ENCODE assay signal across 16 cellular contexts in the genomic region with DNA sequence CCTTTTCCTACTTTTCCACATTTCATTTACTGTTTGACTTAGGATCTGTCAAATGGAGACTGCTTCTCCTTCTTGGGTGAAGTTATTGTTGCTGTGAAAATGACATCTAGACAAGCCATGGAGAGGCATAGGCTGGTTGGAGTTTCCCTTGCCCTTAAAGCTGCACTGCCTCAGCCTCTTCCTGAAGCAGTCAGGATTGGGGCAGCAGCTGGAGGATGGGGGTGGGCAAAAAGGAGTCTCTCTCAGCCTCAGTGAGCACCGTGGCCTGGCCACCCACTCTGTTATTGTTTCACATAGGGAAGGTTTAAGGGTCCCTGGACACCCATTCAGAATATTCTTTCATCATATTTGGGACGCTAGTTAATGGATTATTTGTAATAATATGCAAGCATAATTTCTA. TPM values are rescaled to one million over a fixed set of nuclear protein-coding genes. Genes with fewer than 3 reads are reported as not detected.
DNase-seq lines count a peak whose midpoint lies in the region; ATAC-seq, FAIRE-seq and TF ChIP-seq lines count a peak whose summit lies in the region.
"Had no signal": no experiment of that assay in that cellular context is flagged by ENCODE, and none has a peak within 500 bp of the region (broad histone marks: within the 10 kb centered on the region; RNA-seq: fewer than 3 reads in every experiment).

No MANE protein-coding gene starts in this region.

- H2BK120ac ChIP-seq in H1 (replicated peaks; ENCODE audit: low read depth, low read length), result no peak overlapping the region

- no peak overlapping the region for H3K27ac ChIP-seq in SJCRH30
- no peak overlapping the region for H3K27ac ChIP-seq in H1 (ENCODE audit: low read depth, low read length)
- H3K27ac ChIP-seq in smooth muscle cell (ENCODE audit: low read depth), result peak overlapping the region; percentile 16
- H3K27ac ChIP-seq: A549, prostate gland had no signal

- intact Hi-C loops in activated CD4-positive, alpha-beta T cell treated with anti-CD3 and anti-CD28 coated beads for 36 hours (cut with DNase I, micrococcal nuclease), result no loop called here

- H3K14ac ChIP-seq in H1 (ENCODE audit: insufficient read length), result no peak overlapping the region

- H2BK5ac ChIP-seq in H1 (ENCODE audit: low read depth, low read length), result peak overlapping the region; percentile 63; the same call in 1 of the 2 replicates

- no peak overlapping the region for H3K4me3 Mint-ChIP-seq in activated CD4-positive, alpha-beta T cell treated with anti-CD3 and anti-CD28 coated beads for 36 hours

- no peak overlapping the region for H2BK15ac ChIP-seq in H1 (ENCODE audit: low read length)

- H3K23ac ChIP-seq in H1 (ENCODE audit: insufficient read length), result no peak overlapping the region

- H3K23me2 ChIP-seq in H1 (ENCODE audit: low read depth, low read length), result 0 out of 2 replicates have a peak, but pooled peaks cover 2% of the 10 kb centered on the region

- H3K36me3 Mint-ChIP-seq in activated CD4-positive, alpha-beta T cell treated with anti-CD3 and anti-CD28 coated beads for 36 hours (ENCODE audit: low read depth), result no peaks in the 10 kb centered on the region

- H3K4ac ChIP-seq in H1 (replicated peaks; ENCODE audit: insufficient read length, low read depth, low read length), result peak overlapping the region; percentile 23

- H3K27me3 ChIP-seq in SJCRH30 (no peaks in the 10 kb centered on the region), H1 (replicated peaks in 1 of 4; ENCODE audit: control insufficient read depth in 3 of 4, extremely low read depth in 1 of 4, insufficient read depth in 3 of 4, low read length in 3 of 4) (no peaks in the 10 kb centered on the region), smooth muscle cell (ENCODE audit: low read depth) (no peaks in the 10 kb centered on the region)

- H4K20me1 ChIP-seq in H1 (replicated peaks in 1 of 2; ENCODE audit: control insufficient read depth in 1 of 2, insufficient read depth in 2 of 2, low read length in 2 of 2), result no peaks in the 10 kb centered on the region
- H4K20me1 ChIP-seq in smooth muscle cell (ENCODE audit: low read depth), result no peaks in the 10 kb centered on the region

- no peak overlapping the region for H4K91ac ChIP-seq in H1 (replicated peaks; ENCODE audit: insufficient read length, low read length)

- H3K4me2 ChIP-seq in H1 (ENCODE audit: insufficient read depth in 1 of 2, low read depth in 2 of 2, low read length in 2 of 2) (peak overlapping the region in 1 of 2 experiments; percentile 59; a peak in 1 of 4 replicates), smooth muscle cell (no peak overlapping the region)
- H3K4me2 ChIP-seq: A549 had no signal

- no peaks in the 10 kb centered on the region for H3K79me1 ChIP-seq in H1 (ENCODE audit: low read depth, low read length)

- no peak for TF ChIP-seq EP300 in H1 (IDR thresholded peaks at IDR 0.05; ENCODE audit: borderline replicate concordance in 1 of 2, low read depth in 2 of 2, low read length in 2 of 2)

- no peak overlapping the region for H3K18ac ChIP-seq in H1 (ENCODE audit: extremely low read depth, low read length)

- H2BK20ac ChIP-seq in H1 (ENCODE audit: low read length), result no peak overlapping the region

- H3K79me2 ChIP-seq in H1 (ENCODE audit: control insufficient read depth in 1 of 2, insufficient read depth in 2 of 2, low read length in 2 of 2), result no peaks in the 10 kb centered on the region
- no peaks in the 10 kb centered on the region for H3K79me2 ChIP-seq in smooth muscle cell (ENCODE audit: low read depth)

- peaks cover 24% of the 10 kb centered on the region for H3K4me1 Mint-ChIP-seq in activated CD4-positive, alpha-beta T cell treated with anti-CD3 and anti-CD28 coated beads for 36 hours

- no peak for FAIRE-seq in H1 (lab: Jason Lieb, UNC)
- FAIRE-seq: A549, GM18507 had no signal

- H3K4me3 ChIP-seq in SJCRH30 (peak overlapping the region; percentile 13), H1 (ENCODE audit: extremely low read depth in 1 of 4, insufficient read depth in 2 of 4, low read depth in 3 of 4, low read length in 4 of 4) (no peak overlapping the region), smooth muscle cell (no peak overlapping the region)
- H3K4me3 ChIP-seq: A549, prostate gland had no signal

- no peak for DNase-seq in activated CD4-positive, alpha-beta T cell treated with anti-CD3 and anti-CD28 coated beads for 36 hours
- no peak for DNase-seq in activated CD4-positive, alpha-beta T cell treated with anti-CD3 and anti-CD28 coated beads for 4 hours
- DNase-seq in SJCRH30, result peak; percentile 32 to 50
- peak in 1 of 2 experiments; percentile 41 for DNase-seq in H1 (ENCODE audit: low read depth in 1 of 2, low spot score in 2 of 2)
- DNase-seq in smooth muscle cell (lab: John Stamatoyannopoulos, UW; ENCODE audit: unreplicated experiment), result no peak
- no peak for DNase-seq in NCI-H1048 (lab: John Stamatoyannopoulos, UW)
- no peak for DNase-seq in NCI-H1417 (lab: John Stamatoyannopoulos, UW)
- DNase-seq: Caco-2, erythroblast, NCI-H1105, NCI-H226, trophoblast cell had no signal

- no peak overlapping the region for H2AK5ac ChIP-seq in H1 (ENCODE audit: low read depth, low read length)

- H3K9ac ChIP-seq in H1 (replicated peaks in 1 of 4; ENCODE audit: extremely low read depth in 1 of 4, low read depth in 3 of 4, low read length in 3 of 4), result no peak overlapping the region
- no peak overlapping the region for H3K9ac ChIP-seq in smooth muscle cell (ENCODE audit: low read depth)

- POLR2A ChIA-PET in activated CD4-positive, alpha-beta T cell treated with anti-CD3 and anti-CD28 coated beads for 36 hours (lab: Charles Lee), result interaction anchor here (0.7 kb wide), 1 partner anchor 21 kb away, joined by 3 read pairs; no protein-coding TSS in a partner anchor
- POLR2A ChIA-PET in H1 (lab: Charles Lee; ENCODE audit: partially characterized antibody), result interaction anchor here (1.1 kb wide), 1 partner anchor 34 kb away, joined by 3 read pairs; no protein-coding TSS in a partner anchor

- H3K27ac Mint-ChIP-seq in activated CD4-positive, alpha-beta T cell treated with anti-CD3 and anti-CD28 coated beads for 36 hours, result peak overlapping the region; percentile 66

- ATAC-seq in activated CD4-positive, alpha-beta T cell treated with anti-CD3 and anti-CD28 coated beads for 36 hours, result no peak
- no peak for ATAC-seq in HG03045 (IDR thresholded peaks at IDR 0.05; ENCODE audit: unreplicated experiment)

- no peak overlapping the region for H4K8ac ChIP-seq in H1 (ENCODE audit: extremely low read depth, insufficient read depth, low read length)

- peak overlapping the region; percentile 20 for H4K5ac ChIP-seq in H1 (ENCODE audit: insufficient read length, low read depth, low read length)

- no peaks in the 10 kb centered on the region for H3K9me3 Mint-ChIP-seq in activated CD4-positive, alpha-beta T cell treated with anti-CD3 and anti-CD28 coated beads for 36 hours (ENCODE audit: low read depth)

- H3K9me3 ChIP-seq in SJCRH30 (replicated peaks) (no peaks in the 10 kb centered on the region), H1 (ENCODE audit: insufficient read depth in 2 of 2, low read depth in 1 of 2, low read length in 1 of 2) (no peaks in the 10 kb centered on the region), smooth muscle cell (replicated peaks; ENCODE audit: low read depth) (no peaks in the 10 kb centered on the region)
- H3K9me3 ChIP-seq: A549, Caco-2, prostate gland had no signal

- 57% methylated on average over 2 of the region's 2 CpGs; no CpG with 5 or more reads in 1 of the 2 experiments for WGBS in H1 (ENCODE audit: extremely low coverage in 1 of 2, insufficient coverage in 1 of 2, insufficient read length in 1 of 2, insufficient replicate concordance in 2 of 2, low coverage in 1 of 2, low lambda C conversion rate in 2 of 2, missing lambda C conversion rate in 1 of 2), 2 experiments
- WGBS in smooth muscle cell (ENCODE audit: low lambda C conversion rate), result 66% methylated on average over 2 of the region's 2 CpGs

- H3K4me1 ChIP-seq in SJCRH30 (peaks cover 17% of the 10 kb centered on the region), H1 (replicated peaks in 1 of 4; ENCODE audit: control insufficient read depth in 3 of 4, insufficient read depth in 4 of 4, low read length in 3 of 4) (peaks cover 3 to 23% (median 18%) of the 10 kb centered on the region in 4 experiments; a peak in 6 of 7 replicates), smooth muscle cell (ENCODE audit: low read depth) (peaks cover 9% of the 10 kb centered on the region)
- H3K4me1 ChIP-seq: Caco-2, prostate gland had no signal

- CTCF ChIA-PET in activated CD4-positive, alpha-beta T cell treated with anti-CD3 and anti-CD28 coated beads for 36 hours (lab: Charles Lee), result interaction anchor here (0.7 to 1.5 kb wide), 3 partner anchors 8 to 302 kb away, joined by 3 to 5 read pairs (median 4); no protein-coding TSS in a partner anchor
- CTCF ChIA-PET in H1 (lab: Charles Lee; ENCODE audit: partially characterized antibody), result interaction anchor here (0.9 to 2.6 kb wide), 5 partner anchors 10 to 51 kb away, joined by 3 to 13 read pairs (median 4); no protein-coding TSS in a partner anchor

- TF ChIP-seq POLR2A in H1 (IDR thresholded peaks at IDR 0.05; ENCODE audit: control extremely low read depth in 1 of 2, low read depth in 2 of 2, low read length in 2 of 2), result no peak

- H2AFZ ChIP-seq in H1 (ENCODE audit: low read length) (0 out of 2 replicates have a peak overlapping the region, but pooled peaks have one; percentile 22), smooth muscle cell (ENCODE audit: low read depth) (no peak overlapping the region)

- H3K56ac ChIP-seq in H1 (replicated peaks; ENCODE audit: insufficient read length, low read depth, low read length), result no peak overlapping the region

- no peak for TF ChIP-seq RAD21 in H1 (IDR thresholded peaks at IDR 0.05 in 1 of 2, conservative IDR thresholded peaks at IDR 0.05 in 1 of 2; ENCODE audit: low read depth in 2 of 2, low read length in 2 of 2)

- no peak for TF ChIP-seq CTCF in H1 (IDR thresholded peaks at IDR 0.05; ENCODE audit: control extremely low read depth in 1 of 3, insufficient read depth in 1 of 3, low read depth in 1 of 3, low read length in 3 of 3)
- no peak for TF ChIP-seq CTCF in smooth muscle cell (IDR thresholded peaks at IDR 0.05; ENCODE audit: borderline replicate concordance, insufficient read depth, poor library complexity, severe bottlenecking)

- H3K36me3 ChIP-seq in SJCRH30 (no peaks in the 10 kb centered on the region), H1 (ENCODE audit: control insufficient read depth in 2 of 4, insufficient read depth in 4 of 4, low read length in 3 of 4) (no peaks in the 10 kb centered on the region), smooth muscle cell (ENCODE audit: low read depth) (no peaks in the 10 kb centered on the region)
- H3K36me3 ChIP-seq: prostate gland had no signal

- no peaks in the 10 kb centered on the region for H3F3A ChIP-seq in smooth muscle cell (ENCODE audit: low read depth)

- peak overlapping the region; percentile 30; the same call in 1 of the 2 replicates for H2BK12ac ChIP-seq in H1 (ENCODE audit: low read depth, low read length)

- H3K27me3 Mint-ChIP-seq in activated CD4-positive, alpha-beta T cell treated with anti-CD3 and anti-CD28 coated beads for 36 hours, result no peaks in the 10 kb centered on the region

RNA-seq across cellular contexts. Expression of a gene that starts 7.7 kb away (rescaled TPM):
- 10 to 100 TPM; 12.0 to 14.7 TPM for total RNA-seq in activated CD4-positive, alpha-beta T cell treated with anti-CD3 and anti-CD28 coated beads for 36 hours
- total RNA-seq in SJCRH30 (2014; rRNA removed; shearing (Covaris generic)), result 15.4 and 17.5 TPM in 2 replicates
- 20.5 and 21.0 TPM in 2 replicates for total RNA-seq in H1 (2021; fragmentation: NEBNext Ultra II Directional; extraction: Animal tissue kit (Norgen Biotek cat#: 25700))
- polyA plus RNA-seq in H1 (2011; rRNA removed) (5.9 and 7.5 TPM in 2 replicates), smooth muscle cell (1.3 and 2.6 TPM in 2 replicates)
- polyA plus RNA-seq in H1 (2011; cell fraction: cytosol; rRNA removed), result 7.7 TPM
- 6.5 TPM for polyA plus RNA-seq in H1 (2011; cell fraction: nucleus; rRNA removed)
- 8.0 to 12.5 TPM (median 9.3 TPM) in 4 replicates for polyA plus RNA-seq in H1 (2012, experiment 1 of 2)
- polyA plus RNA-seq in H1 (2012, experiment 2 of 2), result 1.4 TPM
- 10.2 TPM for polyA plus RNA-seq in H1 (2013, experiment 1 of 2)
- 9.3 TPM for polyA plus RNA-seq in H1 (2013, experiment 2 of 2)
- 17.3 and 22.3 TPM in 2 replicates for polyA minus RNA-seq in H1 (2011; rRNA and poly(A)+ RNA removed)
- 12.2 TPM for polyA minus RNA-seq in H1 (2011; cell fraction: cytosol; rRNA and poly(A)+ RNA removed)
- 14.7 TPM for polyA minus RNA-seq in H1 (2011; cell fraction: nucleus; rRNA and poly(A)+ RNA removed)
- 5.4 and 6.6 TPM in 2 replicates for total RNA-seq in smooth muscle cell

RNA-seq across cellular contexts. Expression of a gene that starts 35.1 kb away (rescaled TPM):
- 10 to 100 TPM; 25.1 to 26.3 TPM for total RNA-seq in activated CD4-positive, alpha-beta T cell treated with anti-CD3 and anti-CD28 coated beads for 36 hours
- 23.0 and 27.2 TPM in 2 replicates for total RNA-seq in SJCRH30 (2014; rRNA removed; shearing (Covaris generic))
- total RNA-seq in H1 (2021; fragmentation: NEBNext Ultra II Directional; extraction: Animal tissue kit (Norgen Biotek cat#: 25700)), result 51.3 and 55.4 TPM in 2 replicates
- polyA plus RNA-seq in H1 (2011; rRNA removed) (42.5 and 61.9 TPM in 2 replicates), smooth muscle cell (13.3 and 22.1 TPM in 2 replicates)
- 64.0 TPM for polyA plus RNA-seq in H1 (2011; cell fraction: cytosol; rRNA removed)
- 305 TPM for polyA plus RNA-seq in H1 (2011; cell fraction: nucleus; rRNA removed)
- polyA plus RNA-seq in H1 (2012, experiment 1 of 2), result 47.2 to 66.8 TPM (median 61.2 TPM) in 4 replicates
- polyA plus RNA-seq in H1 (2012, experiment 2 of 2), result 36.4 TPM
- 34.3 TPM for polyA plus RNA-seq in H1 (2013, experiment 1 of 2)
- polyA plus RNA-seq in H1 (2013, experiment 2 of 2), result 30.6 TPM
- 38.4 and 38.6 TPM in 2 replicates for polyA minus RNA-seq in H1 (2011; rRNA and poly(A)+ RNA removed)
- polyA minus RNA-seq in H1 (2011; cell fraction: cytosol; rRNA and poly(A)+ RNA removed), result 27.2 TPM
- 63.9 TPM for polyA minus RNA-seq in H1 (2011; cell fraction: nucleus; rRNA and poly(A)+ RNA removed)
- 14.8 and 20.8 TPM in 2 replicates for total RNA-seq in smooth muscle cell

RNA-seq across cellular contexts. Expression of a gene that starts 50.2 kb away (rescaled TPM):
- 1 to 10 TPM; 7.5 to 9.5 TPM for total RNA-seq in activated CD4-positive, alpha-beta T cell treated with anti-CD3 and anti-CD28 coated beads for 36 hours
- 7.6 and 8.2 TPM in 2 replicates for total RNA-seq in SJCRH30 (2014; rRNA removed; shearing (Covaris generic))
- total RNA-seq in H1 (2021; fragmentation: NEBNext Ultra II Directional; extraction: Animal tissue kit (Norgen Biotek cat#: 25700)), result 10.5 and 11.5 TPM in 2 replicates
- polyA plus RNA-seq in H1 (2011; rRNA removed) (15.6 and 17.2 TPM in 2 replicates), smooth muscle cell (6.4 and 6.9 TPM in 2 replicates)
- polyA plus RNA-seq in H1 (2011; cell fraction: cytosol; rRNA removed), result 12.7 TPM
- polyA plus RNA-seq in H1 (2011; cell fraction: nucleus; rRNA removed), result 22.3 TPM
- 9.5 to 13.6 TPM (median 12.0 TPM) in 4 replicates for polyA plus RNA-seq in H1 (2012, experiment 1 of 2)
- polyA plus RNA-seq in H1 (2012, experiment 2 of 2), result 18.2 TPM
- polyA plus RNA-seq in H1 (2013, experiment 1 of 2), result 7.7 TPM
- 7.4 TPM for polyA plus RNA-seq in H1 (2013, experiment 2 of 2)
- 19.4 and 23.2 TPM in 2 replicates for polyA minus RNA-seq in H1 (2011; rRNA and poly(A)+ RNA removed)
- 12.9 TPM for polyA minus RNA-seq in H1 (2011; cell fraction: cytosol; rRNA and poly(A)+ RNA removed)
- 29.9 TPM for polyA minus RNA-seq in H1 (2011; cell fraction: nucleus; rRNA and poly(A)+ RNA removed)
- total RNA-seq in smooth muscle cell, result 1.4 and 8.2 TPM in 2 replicates

RNA-seq across cellular contexts. Expression of a gene that starts 50.3 kb away (rescaled TPM):
- total RNA-seq in activated CD4-positive, alpha-beta T cell treated with anti-CD3 and anti-CD28 coated beads for 36 hours, result under 1 TPM in 1 of 2 experiments, not detected in 1; 0.09 TPM
- 0.28 TPM in 1 of 2 replicates, not detected in the other for total RNA-seq in SJCRH30 (2014; rRNA removed; shearing (Covaris generic))
- total RNA-seq in H1 (2021; fragmentation: NEBNext Ultra II Directional; extraction: Animal tissue kit (Norgen Biotek cat#: 25700)), result 1.3 and 1.5 TPM in 2 replicates
- polyA plus RNA-seq in H1 (2011; rRNA removed), result 0.19 and 0.42 TPM in 2 replicates
- 0.84 TPM for polyA plus RNA-seq in H1 (2011; cell fraction: cytosol; rRNA removed)
- 0.39 TPM for polyA plus RNA-seq in H1 (2011; cell fraction: nucleus; rRNA removed)
- 0.44 to 1.5 TPM (median 0.61 TPM) in 4 replicates for polyA plus RNA-seq in H1 (2012, experiment 1 of 2)
- 0.13 TPM for polyA plus RNA-seq in H1 (2012, experiment 2 of 2)
- 0.55 TPM for polyA plus RNA-seq in H1 (2013, experiment 1 of 2)
- 0.40 TPM for polyA plus RNA-seq in H1 (2013, experiment 2 of 2)
- polyA minus RNA-seq in H1 (2011; rRNA and poly(A)+ RNA removed), result 1.1 TPM in 1 of 2 replicates, not detected in the other
- polyA minus RNA-seq in H1 (2011; cell fraction: cytosol; rRNA and poly(A)+ RNA removed), result not detected
- 1.9 TPM for polyA minus RNA-seq in H1 (2011; cell fraction: nucleus; rRNA and poly(A)+ RNA removed)
- total RNA-seq in smooth muscle cell, result 0.81 and 1.7 TPM in 2 replicates
- 0.95 and 1.3 TPM in 2 replicates for polyA plus RNA-seq in smooth muscle cell
- total RNA-seq: Caco-2 had no signal

Comparison
In these comparisons a context has a peak if more than half of its experiments do, and no peak if none do; other contexts are left out.
1. DNase-seq: peak in SJCRH30 (2 of 2); none in activated CD4-positive, alpha-beta T cell treated with anti-CD3 and anti-CD28 coated beads for 36 hours (single experiment), activated CD4-positive, alpha-beta T cell treated with anti-CD3 and anti-CD28 coated beads for 4 hours (0 of 2), smooth muscle cell (single experiment), NCI-H1048 (single experiment) and NCI-H1417 (0 of 3).